Comparison of ENCODE assay signal across 18 cellular contexts in genomic region chr12:116958402-116959197, GRCh38. TPM values are rescaled to one million over a fixed set of nuclear protein-coding genes. Genes with fewer than 3 reads are reported as not detected.
DNase-seq lines count a peak whose midpoint lies in the region; ATAC-seq and TF ChIP-seq lines count a peak whose summit lies in the region.
"Had no signal": no experiment of that assay in that cellular context is flagged by ENCODE, and none has a peak within 500 bp of the region (broad histone marks: within the 10 kb centered on the region; RNA-seq: fewer than 3 reads in every experiment).

No MANE protein-coding gene starts in this region.

- no peaks in the 10 kb centered on the region for H3K27me3 Mint-ChIP-seq in T-helper 17 cell
- H3K27me3 Mint-ChIP-seq: activated B cell treated with CpG ODN at 0.5 μM for 24 hours; dendritic cell treated with granulocyte-macrophage colony-stimulating factor and Interleukin-4, amounts not matched to agents 40 ng/mL and 50 ng/mL, for 4 days had no signal

- no peaks in the 10 kb centered on the region for H3K27me3 ChIP-seq in heart right ventricle
- H3K27me3 ChIP-seq in right cardiac atrium (ENCODE audit: control insufficient read depth, insufficient read depth): no peaks in the 10 kb centered on the region
- H3K27me3 ChIP-seq: ascending aorta; BLaER1 treated with 17β-estradiol and CSF1 and Interleukin-3, amounts not matched to agents 10 nM and 100 nM; pancreas had no signal

- ATAC-seq in heart right ventricle: peak in 5 of 8 donors; percentile 18 to 69 (median 60)
- no peak for ATAC-seq in right cardiac atrium
- peak; percentile 77 for ATAC-seq in stimulated activated effector memory CD8-positive, alpha-beta T cell treated with anti-CD3 and anti-CD28 coated beads, Interleukin-12 subunit alpha, Interleukin-12 subunit beta, amount 100 ng/mL, for 72 hours
- no peak for ATAC-seq in T-helper 17 cell
- ATAC-seq: pancreas had no signal

- no peak overlapping the region for H3K27ac Mint-ChIP-seq in stimulated activated effector memory CD8-positive, alpha-beta T cell treated with anti-CD3 and anti-CD28 coated beads, Interleukin-12 subunit alpha, Interleukin-12 subunit beta, amount 100 ng/mL, for 72 hours
- H3K27ac Mint-ChIP-seq in T-helper 17 cell: no peak overlapping the region
- H3K27ac Mint-ChIP-seq: activated B cell treated with CpG ODN at 0.5 μM for 24 hours; activated T-helper 2 cell treated with anti-CD3 and anti-CD28 coated beads, Interferon-gamma antibody, Interleukin-2, Interleukin-4, amounts not matched to agents 10 μg/mL and 5 μg/mL and 100 μg/mL, durations not matched to agents 14 hours and 24 hours and 36 hours; dendritic cell treated with granulocyte-macrophage colony-stimulating factor and Interleukin-4, amounts not matched to agents 40 ng/mL and 50 ng/mL, for 4 days had no signal

- TF ChIP-seq CTCF in heart right ventricle (IDR thresholded peaks at IDR 0.05): no peak

- H3K36me3 ChIP-seq in heart right ventricle: peaks cover 0 to 6% (median 0%) of the 10 kb centered on the region in 9 donors
- H3K36me3 ChIP-seq: ascending aorta, pancreas had no signal

- DNase-seq in heart right ventricle: peak in 1 of 2 donors; percentile 17
- DNase-seq in right cardiac atrium: no peak
- peak; percentile 44 for DNase-seq in NCI-H146 (lab: John Stamatoyannopoulos, UW)
- peak; percentile 7 for DNase-seq in astrocyte of the hippocampus (ENCODE audit: low read depth, low spot score)
- DNase-seq in stimulated activated effector memory CD8-positive, alpha-beta T cell treated with anti-CD3 and anti-CD28 coated beads, Interleukin-12 subunit alpha, Interleukin-12 subunit beta, amount 100 ng/mL, for 72 hours (ENCODE audit: low spot score in 2 of 2): peak in 1 of 2 donors; percentile 60
- DNase-seq in T-helper 17 cell: no peak
- no peak for DNase-seq in AG08395 (ENCODE audit: low spot score)
- DNase-seq: activated B cell treated with CpG ODN at 0.5 μM for 24 hours, DND-41, hippocampal formation, NCI-H1417 treated with DMSO at 0.1 percent for 48 hours, NCI-H774, pancreas, SW 1271 had no signal

- H3K4me3 Mint-ChIP-seq in stimulated activated effector memory CD8-positive, alpha-beta T cell treated with anti-CD3 and anti-CD28 coated beads, Interleukin-12 subunit alpha, Interleukin-12 subunit beta, amount 100 ng/mL, for 72 hours: no peak overlapping the region
- no peak overlapping the region for H3K4me3 Mint-ChIP-seq in T-helper 17 cell
- H3K4me3 Mint-ChIP-seq: activated B cell treated with CpG ODN at 0.5 μM for 24 hours; dendritic cell treated with granulocyte-macrophage colony-stimulating factor and Interleukin-4, amounts not matched to agents 40 ng/mL and 50 ng/mL, for 4 days had no signal

- no peaks in the 10 kb centered on the region for H3K9me3 ChIP-seq in heart right ventricle
- no peaks in the 10 kb centered on the region for H3K9me3 ChIP-seq in right cardiac atrium (ENCODE audit: control insufficient read depth, low read length)
- H3K9me3 ChIP-seq in T-helper 17 cell (ENCODE audit: control insufficient read depth, low read length, poor library complexity, severe bottlenecking): no peaks in the 10 kb centered on the region
- H3K9me3 ChIP-seq: ascending aorta; BLaER1 treated with 17β-estradiol and CSF1 and Interleukin-3, amounts not matched to agents 10 nM and 100 nM; pancreas had no signal

- peaks cover 0 to 39% (median 18%) of the 10 kb centered on the region in 9 donors for H3K4me1 ChIP-seq in heart right ventricle
- peaks cover 5% of the 10 kb centered on the region for H3K4me1 ChIP-seq in right cardiac atrium (ENCODE audit: control insufficient read depth, insufficient read depth, low read length)

- H3K36me3 Mint-ChIP-seq in stimulated activated effector memory CD8-positive, alpha-beta T cell treated with anti-CD3 and anti-CD28 coated beads, Interleukin-12 subunit alpha, Interleukin-12 subunit beta, amount 100 ng/mL, for 72 hours: no peaks in the 10 kb centered on the region
- no peaks in the 10 kb centered on the region for H3K36me3 Mint-ChIP-seq in T-helper 17 cell (ENCODE audit: low read depth)

- WGBS in heart right ventricle, 2 donors: 77 to 82% methylated on average over 6 of the region's 6 CpGs
- 77% methylated on average over 6 of the region's 6 CpGs for WGBS in right cardiac atrium

- intact Hi-C loops in heart right ventricle (cut with DNase I): loop anchor here in 1 of 10 donors (5.0 kb wide), 1 partner anchor 34 kb away; no protein-coding TSS in a partner anchor
- intact Hi-C loops in right cardiac atrium (cut with DNase I): no loop called here

- peak overlapping the region in 3 of 10 donors; percentile 11 to 49 (median 18) for H3K27ac ChIP-seq in heart right ventricle
- no peak overlapping the region for H3K27ac ChIP-seq in right cardiac atrium (ENCODE audit: low read length)
- H3K27ac ChIP-seq: ascending aorta; BLaER1 treated with 17β-estradiol and CSF1 and Interleukin-3, amounts not matched to agents 10 nM and 100 nM; pancreas had no signal

- H3K4me3 ChIP-seq in heart right ventricle (no peak overlapping the region), right cardiac atrium (ENCODE audit: low read length) (no peak overlapping the region)
- H3K4me3 ChIP-seq: ascending aorta; BLaER1 treated with 17β-estradiol and CSF1 and Interleukin-3, amounts not matched to agents 10 nM and 100 nM; pancreas had no signal

- peaks cover 45% of the 10 kb centered on the region for H3K4me1 Mint-ChIP-seq in stimulated activated effector memory CD8-positive, alpha-beta T cell treated with anti-CD3 and anti-CD28 coated beads, Interleukin-12 subunit alpha, Interleukin-12 subunit beta, amount 100 ng/mL, for 72 hours
- peaks cover 16% of the 10 kb centered on the region for H3K4me1 Mint-ChIP-seq in T-helper 17 cell

- H3K9me3 Mint-ChIP-seq in stimulated activated effector memory CD8-positive, alpha-beta T cell treated with anti-CD3 and anti-CD28 coated beads, Interleukin-12 subunit alpha, Interleukin-12 subunit beta, amount 100 ng/mL, for 72 hours: no peaks in the 10 kb centered on the region
- H3K9me3 Mint-ChIP-seq: activated B cell treated with CpG ODN at 0.5 μM for 24 hours; activated T-helper 2 cell treated with anti-CD3 and anti-CD28 coated beads, Interferon-gamma antibody, Interleukin-2, Interleukin-4, amounts not matched to agents 10 μg/mL and 5 μg/mL and 100 μg/mL, durations not matched to agents 14 hours and 24 hours and 36 hours; dendritic cell treated with granulocyte-macrophage colony-stimulating factor and Interleukin-4, amounts not matched to agents 40 ng/mL and 50 ng/mL, for 4 days had no signal

RNA-seq across cellular contexts. Expression of gene FBXW8, which starts 47.9 kb away (rescaled TPM):
- 10 to 100 TPM in 1 of 10 donors, 1 to 10 TPM in 9; 5.3 to 11.3 (median 7.6) TPM for total RNA-seq in heart right ventricle
- polyA plus RNA-seq in heart right ventricle: 1 to 10 TPM; 2.4 to 3.7 TPM
- total RNA-seq in right cardiac atrium: 10 to 100 TPM in 1 of 4 donors, 1 to 10 TPM in 3; 5.8 to 10.2 (median 7.6) TPM
- 3.3 TPM for polyA plus RNA-seq in right cardiac atrium
- total RNA-seq in T-helper 17 cell: 1 to 10 TPM; 8.6 to 8.7 TPM

Comparison
In these comparisons a context has a peak if more than half of its experiments do, and no peak if none do; other contexts are left out.
1. ATAC-seq: peak in heart right ventricle (5 of 8) and stimulated activated effector memory CD8-positive, alpha-beta T cell treated with anti-CD3 and anti-CD28 coated beads, Interleukin-12 subunit alpha, Interleukin-12 subunit beta, amount 100 ng/mL, for 72 hours (single experiment); none in right cardiac atrium (0 of 2) and T-helper 17 cell (single experiment).
2. DNase-seq: peak in NCI-H146 (single experiment) and astrocyte of the hippocampus (single experiment); none in right cardiac atrium (0 of 3), T-helper 17 cell (0 of 3) and AG08395 (single experiment).